Comparison of ENCODE assay signal across 22 cellular contexts in the genomic region with DNA sequence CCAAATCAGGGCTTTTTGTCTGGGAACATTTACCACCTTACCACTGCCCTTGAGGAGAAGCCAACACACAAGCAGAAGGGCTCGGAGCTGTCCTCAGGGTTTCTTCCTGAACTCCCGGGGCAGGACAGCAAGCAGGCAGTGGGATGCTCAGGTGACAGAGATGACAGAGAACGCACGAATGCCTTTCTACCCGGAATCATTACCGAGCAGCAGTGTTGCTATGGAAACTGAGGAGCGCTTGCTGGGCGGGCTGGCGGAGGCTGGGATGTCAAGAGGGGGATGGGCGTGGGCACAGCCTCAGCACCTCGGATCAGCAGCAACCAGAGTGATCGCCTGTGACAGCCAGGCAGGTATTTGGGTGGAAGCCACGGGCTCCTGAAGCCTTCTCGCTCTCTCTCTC. TPM values are rescaled to one million over a fixed set of nuclear protein-coding genes. Genes with fewer than 3 reads are reported as not detected.
"Had no signal": no experiment of that assay in that cellular context is flagged by ENCODE, and none has a peak within 500 bp of the region (broad histone marks: within the 10 kb centered on the region; RNA-seq: fewer than 3 reads in every experiment).

No MANE protein-coding gene starts in this region.

- H3K4me3 ChIP-seq: adrenal gland, left lung, uterus had no signal

- H3K36me3 ChIP-seq: adrenal gland, left lung, uterus had no signal

- DNase-seq: activated CD4-positive, alpha-beta T cell treated with anti-CD3 and anti-CD28 coated beads for 36 hours; activated CD4-positive, alpha-beta T cell treated with anti-CD3 and anti-CD28 coated beads, Interleukin-2, amount 50 U/mL, for 48 hours; activated CD8-positive, alpha-beta memory T cell treated with anti-CD3 and anti-CD28 coated beads, Interleukin-2, amount 50 U/mL, for 48 hours; activated naive CD4-positive, alpha-beta T cell; activated T-cell treated with anti-CD3 and anti-CD28 coated beads, Interleukin-2, amount 50 U/mL, for 4 hours; adrenal gland; effector CD4-positive, alpha-beta T cell; kidney; left lung; naive thymus-derived CD8-positive, alpha-beta T cell; stimulated activated CD4-positive, alpha-beta T cell treated with anti-CD3 and anti-CD28 coated beads, Interleukin-2, amount 100 ng/mL, for 48 hours; stimulated activated CD8-positive, alpha-beta memory T cell treated with anti-CD3 and anti-CD28 coated beads, Interleukin-4, amount 100 ng/mL, for 48 hours; stimulated activated naive B cell treated with anti-CD40 and anti-IgM and Interleukin-4, amounts not matched to agents 10 μg/mL and 1 μg/mL and 100 μg/mL, for 72 hours; T-helper 9 cell; trophoblast cell; uterus had no signal

- H3K27ac ChIP-seq: adrenal gland, left lung, uterus had no signal

- H3K27me3 ChIP-seq: uterus had no signal

- H3K9me3 ChIP-seq: adrenal gland, left lung, uterus had no signal

- H3K4me1 ChIP-seq: adrenal gland, left lung, uterus had no signal

RNA-seq across cellular contexts. Expression of gene SRPK3, which starts 31.4 kb away (rescaled TPM):
- total RNA-seq: activated CD4-positive, alpha-beta T cell treated with anti-CD3 and anti-CD28 coated beads for 36 hours; activated CD8-positive, alpha-beta memory T cell treated with anti-CD3 and anti-CD28 coated beads for 36 hours; activated T-cell treated with anti-CD3 and anti-CD28 coated beads, Interleukin-2, amount 50 U/mL, for 4 hours; activated T-helper 2 cell treated with anti-CD3 and anti-CD28 coated beads, Interferon-gamma antibody, Interleukin-2, Interleukin-4, amounts not matched to agents 10 μg/mL and 5 μg/mL and 100 μg/mL, durations not matched to agents 14 hours and 24 hours and 36 hours; astrocyte; mesothelial cell of epicardium; naive thymus-derived CD8-positive, alpha-beta T cell; osteocyte; progenitor cell of endocrine pancreas had no signal
- polyA plus RNA-seq: naive thymus-derived CD8-positive, alpha-beta T cell had no signal

RNA-seq across cellular contexts. Expression of gene PLXNB3, which starts 48.2 kb away (rescaled TPM):
- polyA plus RNA-seq: naive thymus-derived CD8-positive, alpha-beta T cell had no signal
